In genomic region chr2:151363709-151364108, GRCh38 we compare ENCODE assay signal across 1 cellular context.
TF ChIP-seq lines count a peak whose summit lies in the region.

No MANE protein-coding gene starts in this region.

TF ChIP-seq in GM12878, 131 proteins besides CTCF, POLR2A, EP300 and RAD21 (continues in another document):
- no peak for TF ChIP-seq ZBTB11 (CRISPR knock-in tag; IDR thresholded peaks at IDR 0.05)
- no peak for TF ChIP-seq STAT3 (IDR thresholded peaks at IDR 0.05; ENCODE audit: low read depth, low read length)
- no peak for TF ChIP-seq SUZ12 (IDR thresholded peaks at IDR 0.05; ENCODE audit: unreplicated experiment)
- TF ChIP-seq ZSCAN29 (IDR thresholded peaks at IDR 0.05) = no peak
- no peak for TF ChIP-seq LARP7 (IDR thresholded peaks at IDR 0.05)
- no peak for TF ChIP-seq TAF1 (IDR thresholded peaks at IDR 0.05; ENCODE audit: borderline replicate concordance, low read depth, low read length)
- TF ChIP-seq BMI1 (IDR thresholded peaks at IDR 0.05; ENCODE audit: borderline replicate concordance) = no peak
- TF ChIP-seq, protein P1, sequence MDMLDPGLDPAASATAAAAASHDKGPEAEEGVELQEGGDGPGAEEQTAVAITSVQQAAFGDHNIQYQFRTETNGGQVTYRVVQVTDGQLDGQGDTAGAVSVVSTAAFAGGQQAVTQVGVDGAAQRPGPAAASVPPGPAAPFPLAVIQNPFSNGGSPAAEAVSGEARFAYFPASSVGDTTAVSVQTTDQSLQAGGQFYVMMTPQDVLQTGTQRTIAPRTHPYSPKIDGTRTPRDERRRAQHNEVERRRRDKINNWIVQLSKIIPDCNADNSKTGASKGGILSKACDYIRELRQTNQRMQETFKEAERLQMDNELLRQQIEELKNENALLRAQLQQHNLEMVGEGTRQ (IDR thresholded peaks at IDR 0.05; ENCODE audit: borderline replicate concordance, low read depth, low read length) = no peak
- no peak for TF ChIP-seq HSF1 (IDR thresholded peaks at IDR 0.05; ENCODE audit: low read depth, low read length)
- no peak for TF ChIP-seq IRF4 (IDR thresholded peaks at IDR 0.05; ENCODE audit: low read depth, low read length)
- no peak for TF ChIP-seq KDM1A (IDR thresholded peaks at IDR 0.05; ENCODE audit: borderline replicate concordance)
- no peak for TF ChIP-seq NBN (IDR thresholded peaks at IDR 0.05)
- TF ChIP-seq MXI1 (IDR thresholded peaks at IDR 0.05; ENCODE audit: low read depth, low read length) = no peak
- TF ChIP-seq, protein P2, sequence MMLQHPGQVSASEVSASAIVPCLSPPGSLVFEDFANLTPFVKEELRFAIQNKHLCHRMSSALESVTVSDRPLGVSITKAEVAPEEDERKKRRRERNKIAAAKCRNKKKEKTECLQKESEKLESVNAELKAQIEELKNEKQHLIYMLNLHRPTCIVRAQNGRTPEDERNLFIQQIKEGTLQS (IDR thresholded peaks at IDR 0.05; ENCODE audit: borderline replicate concordance, extremely low read depth, low read depth, low read length) = no peak
- no peak for TF ChIP-seq SPI1 (IDR thresholded peaks at IDR 0.05; ENCODE audit: borderline replicate concordance, insufficient read depth, low read depth, low read length)
- TF ChIP-seq, protein P3, sequence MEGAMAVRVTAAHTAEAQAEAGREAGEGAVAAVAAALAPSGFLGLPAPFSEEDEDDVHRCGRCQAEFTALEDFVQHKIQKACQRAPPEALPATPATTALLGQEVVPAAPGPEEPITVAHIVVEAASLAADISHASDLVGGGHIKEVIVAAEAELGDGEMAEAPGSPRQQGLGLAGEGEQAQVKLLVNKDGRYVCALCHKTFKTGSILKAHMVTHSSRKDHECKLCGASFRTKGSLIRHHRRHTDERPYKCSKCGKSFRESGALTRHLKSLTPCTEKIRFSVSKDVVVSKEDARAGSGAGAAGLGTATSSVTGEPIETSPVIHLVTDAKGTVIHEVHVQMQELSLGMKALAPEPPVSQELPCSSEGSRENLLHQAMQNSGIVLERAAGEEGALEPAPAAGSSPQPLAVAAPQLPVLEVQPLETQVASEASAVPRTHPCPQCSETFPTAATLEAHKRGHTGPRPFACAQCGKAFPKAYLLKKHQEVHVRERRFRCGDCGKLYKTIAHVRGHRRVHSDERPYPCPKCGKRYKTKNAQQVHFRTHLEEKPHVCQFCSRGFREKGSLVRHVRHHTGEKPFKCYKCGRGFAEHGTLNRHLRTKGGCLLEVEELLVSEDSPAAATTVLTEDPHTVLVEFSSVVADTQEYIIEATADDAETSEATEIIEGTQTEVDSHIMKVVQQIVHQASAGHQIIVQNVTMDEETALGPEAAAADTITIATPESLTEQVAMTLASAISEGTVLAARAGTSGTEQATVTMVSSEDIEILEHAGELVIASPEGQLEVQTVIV (IDR thresholded peaks at IDR 0.05; ENCODE audit: borderline replicate concordance, partially characterized antibody) = no peak
- no peak for TF ChIP-seq CBX5 (IDR thresholded peaks at IDR 0.05; ENCODE audit: low read depth)
- TF ChIP-seq, protein P4, sequence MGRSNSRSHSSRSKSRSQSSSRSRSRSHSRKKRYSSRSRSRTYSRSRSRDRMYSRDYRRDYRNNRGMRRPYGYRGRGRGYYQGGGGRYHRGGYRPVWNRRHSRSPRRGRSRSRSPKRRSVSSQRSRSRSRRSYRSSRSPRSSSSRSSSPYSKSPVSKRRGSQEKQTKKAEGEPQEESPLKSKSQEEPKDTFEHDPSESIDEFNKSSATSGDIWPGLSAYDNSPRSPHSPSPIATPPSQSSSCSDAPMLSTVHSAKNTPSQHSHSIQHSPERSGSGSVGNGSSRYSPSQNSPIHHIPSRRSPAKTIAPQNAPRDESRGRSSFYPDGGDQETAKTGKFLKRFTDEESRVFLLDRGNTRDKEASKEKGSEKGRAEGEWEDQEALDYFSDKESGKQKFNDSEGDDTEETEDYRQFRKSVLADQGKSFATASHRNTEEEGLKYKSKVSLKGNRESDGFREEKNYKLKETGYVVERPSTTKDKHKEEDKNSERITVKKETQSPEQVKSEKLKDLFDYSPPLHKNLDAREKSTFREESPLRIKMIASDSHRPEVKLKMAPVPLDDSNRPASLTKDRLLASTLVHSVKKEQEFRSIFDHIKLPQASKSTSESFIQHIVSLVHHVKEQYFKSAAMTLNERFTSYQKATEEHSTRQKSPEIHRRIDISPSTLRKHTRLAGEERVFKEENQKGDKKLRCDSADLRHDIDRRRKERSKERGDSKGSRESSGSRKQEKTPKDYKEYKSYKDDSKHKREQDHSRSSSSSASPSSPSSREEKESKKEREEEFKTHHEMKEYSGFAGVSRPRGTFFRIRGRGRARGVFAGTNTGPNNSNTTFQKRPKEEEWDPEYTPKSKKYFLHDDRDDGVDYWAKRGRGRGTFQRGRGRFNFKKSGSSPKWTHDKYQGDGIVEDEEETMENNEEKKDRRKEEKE (IDR thresholded peaks at IDR 0.05) = no peak
- TF ChIP-seq RELA (IDR thresholded peaks at IDR 0.05; ENCODE audit: borderline replicate concordance, partially characterized antibody) = peak; percentile 71
- no peak for TF ChIP-seq NR2C1 (IDR thresholded peaks at IDR 0.05)
- TF ChIP-seq PAX5 (IDR thresholded peaks at IDR 0.05; ENCODE audit: borderline replicate concordance, low read depth, low read length) = no peak
- 0 out of 2 replicates have a peak, but pooled peaks have one; percentile 30 for TF ChIP-seq DPF2 (IDR thresholded peaks at IDR 0.05)
- no peak for TF ChIP-seq CHD2 (IDR thresholded peaks at IDR 0.05; ENCODE audit: borderline replicate concordance, low read depth, low read length)
- TF ChIP-seq PBX3 (IDR thresholded peaks at IDR 0.05; ENCODE audit: insufficient replicate concordance, low read depth, low read length) = no peak
- TF ChIP-seq BACH1 (IDR thresholded peaks at IDR 0.05; ENCODE audit: borderline replicate concordance) = no peak
- TF ChIP-seq CREB1 (IDR thresholded peaks at IDR 0.05; ENCODE audit: low read depth) = peak; percentile 86
- peak; percentile 23; the same call in 1 of the 2 replicates for TF ChIP-seq TBL1XR1 (IDR thresholded peaks at IDR 0.05; ENCODE audit: low read depth, low read length)
- no peak for TF ChIP-seq TARDBP (IDR thresholded peaks at IDR 0.05; ENCODE audit: borderline replicate concordance)
- TF ChIP-seq FOS (IDR thresholded peaks at IDR 0.05; ENCODE audit: borderline replicate concordance, extremely low read depth, insufficient read length) = no peak
- TF ChIP-seq JUNB (IDR thresholded peaks at IDR 0.05) = peak; percentile 22; the same call in 1 of the 2 replicates
- TF ChIP-seq FOXK2 (IDR thresholded peaks at IDR 0.05) = no peak
- TF ChIP-seq, protein P5, sequence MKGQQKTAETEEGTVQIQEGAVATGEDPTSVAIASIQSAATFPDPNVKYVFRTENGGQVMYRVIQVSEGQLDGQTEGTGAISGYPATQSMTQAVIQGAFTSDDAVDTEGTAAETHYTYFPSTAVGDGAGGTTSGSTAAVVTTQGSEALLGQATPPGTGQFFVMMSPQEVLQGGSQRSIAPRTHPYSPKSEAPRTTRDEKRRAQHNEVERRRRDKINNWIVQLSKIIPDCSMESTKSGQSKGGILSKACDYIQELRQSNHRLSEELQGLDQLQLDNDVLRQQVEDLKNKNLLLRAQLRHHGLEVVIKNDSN (IDR thresholded peaks at IDR 0.05; ENCODE audit: borderline replicate concordance, extremely low read length, insufficient read depth, low read depth, low read length) = no peak
- TF ChIP-seq NR2F1 (conservative IDR thresholded peaks at IDR 0.05) = no peak
- TF ChIP-seq SMC3 (IDR thresholded peaks at IDR 0.05; ENCODE audit: borderline replicate concordance, low read length) = no peak
- TF ChIP-seq E2F4 (IDR thresholded peaks at IDR 0.05; ENCODE audit: low read depth, low read length) = no peak
- no peak for TF ChIP-seq SMAD5 (IDR thresholded peaks at IDR 0.05; ENCODE audit: low read depth)
- no peak for TF ChIP-seq CEBPB (IDR thresholded peaks at IDR 0.05; ENCODE audit: borderline replicate concordance in 1 of 2, low read depth in 2 of 2, low read length in 2 of 2)
- peak; percentile 72; the same call in 1 of the 2 replicates for TF ChIP-seq YY1 (IDR thresholded peaks at IDR 0.05; ENCODE audit: low read depth, low read length)
- TF ChIP-seq SIX5 (IDR thresholded peaks at IDR 0.05; ENCODE audit: low read depth, low read length, severe bottlenecking) = no peak
- TF ChIP-seq, protein P6, sequence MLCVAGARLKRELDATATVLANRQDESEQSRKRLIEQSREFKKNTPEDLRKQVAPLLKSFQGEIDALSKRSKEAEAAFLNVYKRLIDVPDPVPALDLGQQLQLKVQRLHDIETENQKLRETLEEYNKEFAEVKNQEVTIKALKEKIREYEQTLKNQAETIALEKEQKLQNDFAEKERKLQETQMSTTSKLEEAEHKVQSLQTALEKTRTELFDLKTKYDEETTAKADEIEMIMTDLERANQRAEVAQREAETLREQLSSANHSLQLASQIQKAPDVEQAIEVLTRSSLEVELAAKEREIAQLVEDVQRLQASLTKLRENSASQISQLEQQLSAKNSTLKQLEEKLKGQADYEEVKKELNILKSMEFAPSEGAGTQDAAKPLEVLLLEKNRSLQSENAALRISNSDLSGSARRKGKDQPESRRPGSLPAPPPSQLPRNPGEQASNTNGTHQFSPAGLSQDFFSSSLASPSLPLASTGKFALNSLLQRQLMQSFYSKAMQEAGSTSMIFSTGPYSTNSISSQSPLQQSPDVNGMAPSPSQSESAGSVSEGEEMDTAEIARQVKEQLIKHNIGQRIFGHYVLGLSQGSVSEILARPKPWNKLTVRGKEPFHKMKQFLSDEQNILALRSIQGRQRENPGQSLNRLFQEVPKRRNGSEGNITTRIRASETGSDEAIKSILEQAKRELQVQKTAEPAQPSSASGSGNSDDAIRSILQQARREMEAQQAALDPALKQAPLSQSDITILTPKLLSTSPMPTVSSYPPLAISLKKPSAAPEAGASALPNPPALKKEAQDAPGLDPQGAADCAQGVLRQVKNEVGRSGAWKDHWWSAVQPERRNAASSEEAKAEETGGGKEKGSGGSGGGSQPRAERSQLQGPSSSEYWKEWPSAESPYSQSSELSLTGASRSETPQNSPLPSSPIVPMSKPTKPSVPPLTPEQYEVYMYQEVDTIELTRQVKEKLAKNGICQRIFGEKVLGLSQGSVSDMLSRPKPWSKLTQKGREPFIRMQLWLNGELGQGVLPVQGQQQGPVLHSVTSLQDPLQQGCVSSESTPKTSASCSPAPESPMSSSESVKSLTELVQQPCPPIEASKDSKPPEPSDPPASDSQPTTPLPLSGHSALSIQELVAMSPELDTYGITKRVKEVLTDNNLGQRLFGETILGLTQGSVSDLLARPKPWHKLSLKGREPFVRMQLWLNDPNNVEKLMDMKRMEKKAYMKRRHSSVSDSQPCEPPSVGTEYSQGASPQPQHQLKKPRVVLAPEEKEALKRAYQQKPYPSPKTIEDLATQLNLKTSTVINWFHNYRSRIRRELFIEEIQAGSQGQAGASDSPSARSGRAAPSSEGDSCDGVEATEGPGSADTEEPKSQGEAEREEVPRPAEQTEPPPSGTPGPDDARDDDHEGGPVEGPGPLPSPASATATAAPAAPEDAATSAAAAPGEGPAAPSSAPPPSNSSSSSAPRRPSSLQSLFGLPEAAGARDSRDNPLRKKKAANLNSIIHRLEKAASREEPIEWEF (IDR thresholded peaks at IDR 0.05; ENCODE audit: insufficient replicate concordance, low read depth, low read length) = no peak
